9 cellular contexts compared by ENCODE assay signal in the genomic region with DNA sequence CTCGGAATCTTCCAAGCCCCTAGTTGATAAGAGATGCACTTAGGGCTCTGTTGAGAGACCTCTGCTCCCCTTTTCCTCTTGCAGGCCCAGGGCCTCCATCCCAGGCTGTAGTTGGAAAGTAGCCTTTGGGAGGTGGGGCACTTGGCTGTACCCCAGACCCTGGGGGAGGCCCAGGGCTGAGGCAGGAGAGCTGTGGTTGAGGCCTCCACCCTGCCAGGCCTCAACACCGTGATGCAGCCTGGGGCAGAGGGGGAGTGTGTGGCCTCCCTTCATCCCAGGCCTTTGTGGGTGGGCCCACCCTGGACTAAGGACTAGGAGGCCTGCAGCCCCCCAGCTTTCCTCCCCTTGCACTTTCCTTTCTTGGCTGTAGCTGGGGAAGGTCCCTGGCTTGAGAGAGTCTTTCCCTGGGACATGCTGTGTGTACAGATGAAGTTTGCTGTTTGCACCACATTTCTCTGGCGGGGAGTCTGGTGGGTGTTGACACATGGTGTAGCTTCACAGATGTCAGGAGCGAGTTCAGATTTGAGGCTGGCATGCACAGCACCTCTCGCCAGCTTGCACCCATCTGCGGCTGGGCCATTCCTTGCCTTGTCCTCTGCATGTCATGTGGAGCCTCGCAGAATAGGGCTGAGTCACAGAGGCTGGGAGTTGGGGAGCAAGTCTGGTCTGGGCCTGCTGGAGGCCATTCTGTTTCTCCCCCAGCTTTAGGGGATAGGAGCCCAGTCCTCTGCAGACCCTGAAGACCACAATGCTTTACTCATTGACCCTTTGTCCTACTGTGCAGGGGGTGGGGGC. TPM values are rescaled to one million over a fixed set of nuclear protein-coding genes. Genes with fewer than 3 reads are reported as not detected.
DNase-seq lines count a peak whose midpoint lies in the region; ATAC-seq and TF ChIP-seq lines count a peak whose summit lies in the region.
"Had no signal": no experiment of that assay in that cellular context is flagged by ENCODE, and none has a peak within 500 bp of the region (broad histone marks: within the 10 kb centered on the region; RNA-seq: fewer than 3 reads in every experiment).

No MANE protein-coding gene starts in this region.

- no peak for TF ChIP-seq CTCF in adrenal gland (IDR thresholded peaks at IDR 0.05)
- TF ChIP-seq CTCF in transverse colon (IDR thresholded peaks at IDR 0.05): no peak
- TF ChIP-seq CTCF in lower leg skin (IDR thresholded peaks at IDR 0.05): no peak

- no peak for TF ChIP-seq POLR2A in adrenal gland (IDR thresholded peaks at IDR 0.05)
- no peak for TF ChIP-seq POLR2A in transverse colon (IDR thresholded peaks at IDR 0.05)
- no peak for TF ChIP-seq POLR2A in lower leg skin (IDR thresholded peaks at IDR 0.05)

- peaks cover 0 to 72% of the 10 kb centered on the region in 2 donors for H3K36me3 ChIP-seq in adrenal gland (replicated peaks in 1 of 2)
- peaks cover 0 to 5% (median 0%) of the 10 kb centered on the region in 4 donors for H3K36me3 ChIP-seq in transverse colon

- peaks cover 52% of the 10 kb centered on the region for H3K4me1 Mint-ChIP-seq in activated T-cell treated with anti-CD3 and anti-CD28 coated beads, Interleukin-2, amount 50 U/mL, for 24 hours (ENCODE audit: low read depth)
- H3K4me1 Mint-ChIP-seq in activated T-cell treated with anti-CD3 and anti-CD28 coated beads, Interleukin-2, amount 50 U/mL, for 4 hours (ENCODE audit: low read depth): peaks cover 61% of the 10 kb centered on the region
- peaks cover 49% of the 10 kb centered on the region for H3K4me1 Mint-ChIP-seq in memory B cell

- peak overlapping the region; percentile 63 for H3K27ac Mint-ChIP-seq in activated T-cell treated with anti-CD3 and anti-CD28 coated beads, Interleukin-2, amount 50 U/mL, for 24 hours
- peak overlapping the region; percentile 38 for H3K27ac Mint-ChIP-seq in memory B cell

- WGBS in adrenal gland, 4 donors: 59 to 71% (median 64%) methylated on average over 2 to 7 of the region's 7 CpGs
- WGBS in transverse colon (ENCODE audit: low coverage in 1 of 2), 2 donors: 87% methylated on average over 6 of the region's 7 CpGs; no CpG with 5 or more reads in 1 of the 2 donors
- 36 to 50% methylated on average over 7 of the region's 7 CpGs for WGBS in lower leg skin, 2 donors

- H3K4me3 Mint-ChIP-seq in activated T-cell treated with anti-CD3 and anti-CD28 coated beads, Interleukin-2, amount 50 U/mL, for 24 hours: no peak overlapping the region
- no peak overlapping the region for H3K4me3 Mint-ChIP-seq in activated T-cell treated with anti-CD3 and anti-CD28 coated beads, Interleukin-2, amount 50 U/mL, for 4 hours
- no peak overlapping the region for H3K4me3 Mint-ChIP-seq in memory B cell

- H3K9me3 ChIP-seq in adrenal gland (replicated peaks in 1 of 3) (no peaks in the 10 kb centered on the region), transverse colon (no peaks in the 10 kb centered on the region)

- in situ Hi-C loops in transverse colon (cut with MboI; ENCODE audit: low pct_ligation_motif_present in 1 of 4, low pct_unique_long_range_greater_than_20kb in 1 of 4, low sequenced_read_pairs in 3 of 4): no loop called here

- H3K4me1 ChIP-seq in adrenal gland (replicated peaks in 1 of 2): peaks cover 29 to 94% of the 10 kb centered on the region in 2 donors
- peaks cover 46 to 79% (median 60%) of the 10 kb centered on the region in 4 donors for H3K4me1 ChIP-seq in transverse colon

- TF ChIP-seq EP300 in transverse colon (IDR thresholded peaks at IDR 0.05; ENCODE audit: low read depth): no peak

- peaks cover 89% of the 10 kb centered on the region for H3K36me3 Mint-ChIP-seq in activated T-cell treated with anti-CD3 and anti-CD28 coated beads, Interleukin-2, amount 50 U/mL, for 24 hours (ENCODE audit: low read depth)
- H3K36me3 Mint-ChIP-seq in activated T-cell treated with anti-CD3 and anti-CD28 coated beads, Interleukin-2, amount 50 U/mL, for 4 hours (ENCODE audit: insufficient read depth): peaks cover 13% of the 10 kb centered on the region
- peaks cover 38% of the 10 kb centered on the region for H3K36me3 Mint-ChIP-seq in memory B cell

- no peak for DNase-seq in activated T-cell treated with anti-CD3 and anti-CD28 coated beads, Interleukin-2, amount 50 U/mL, for 24 hours
- DNase-seq in activated T-cell treated with anti-CD3 and anti-CD28 coated beads, Interleukin-2, amount 50 U/mL, for 4 hours: no peak
- peak in 2 of 7 donors; percentile 51 to 57 for DNase-seq in adrenal gland
- DNase-seq in memory B cell (ENCODE audit: low spot score in 2 of 2): no peak
- DNase-seq in transverse colon: no peak
- no peak for DNase-seq in lower leg skin (ENCODE audit: low spot score in 2 of 2)
- no peak for DNase-seq in cortex of kidney (lab: John Stamatoyannopoulos, UW)

- peak overlapping the region in 4 of 5 donors; percentile 1 to 90 (median 78) for H3K27ac ChIP-seq in adrenal gland
- H3K27ac ChIP-seq in transverse colon: peak overlapping the region; percentile 78 to 86 (median 84)

- H3K4me3 ChIP-seq in adrenal gland (no peak overlapping the region), transverse colon (no peak overlapping the region), lower leg skin (ENCODE audit: low read depth, poor library complexity, severe bottlenecking) (no peak overlapping the region)

- intact Hi-C loops in adrenal gland (cut with DNase I): no loop called here
- intact Hi-C loops in transverse colon (cut with DNase I; ENCODE audit: low total_unique reads): no loop called here
- intact Hi-C loops in lower leg skin (cut with DNase I; ENCODE audit: low total_unique reads): no loop called here

- H3K27me3 Mint-ChIP-seq in activated T-cell treated with anti-CD3 and anti-CD28 coated beads, Interleukin-2, amount 50 U/mL, for 24 hours: no peaks in the 10 kb centered on the region
- no peaks in the 10 kb centered on the region for H3K27me3 Mint-ChIP-seq in activated T-cell treated with anti-CD3 and anti-CD28 coated beads, Interleukin-2, amount 50 U/mL, for 4 hours (ENCODE audit: low read depth)
- no peaks in the 10 kb centered on the region for H3K27me3 Mint-ChIP-seq in memory B cell

- H3K9me3 Mint-ChIP-seq in activated T-cell treated with anti-CD3 and anti-CD28 coated beads, Interleukin-2, amount 50 U/mL, for 24 hours: no peaks in the 10 kb centered on the region
- no peaks in the 10 kb centered on the region for H3K9me3 Mint-ChIP-seq in activated T-cell treated with anti-CD3 and anti-CD28 coated beads, Interleukin-2, amount 50 U/mL, for 4 hours
- H3K9me3 Mint-ChIP-seq in memory B cell: no peaks in the 10 kb centered on the region

- no peak for ATAC-seq in activated T-cell treated with anti-CD3 and anti-CD28 coated beads, Interleukin-2, amount 50 U/mL, for 4 hours
- ATAC-seq in memory B cell (ENCODE audit: low read depth): no peak
- no peak for ATAC-seq in HG02588 (IDR thresholded peaks at IDR 0.05; ENCODE audit: unreplicated experiment)
- ATAC-seq: HCT116 had no signal

- no peaks in the 10 kb centered on the region for H3K27me3 ChIP-seq in adrenal gland
- no peaks in the 10 kb centered on the region for H3K27me3 ChIP-seq in transverse colon

RNA-seq across cellular contexts. Expression of a gene that starts 13.7 kb away (rescaled TPM):
- 10 to 100 TPM in 2 of 3 donors, 1 to 10 TPM in 1; 9.3 to 14.2 (median 13.0) TPM for total RNA-seq in activated T-cell treated with anti-CD3 and anti-CD28 coated beads, Interleukin-2, amount 50 U/mL, for 4 hours
- total RNA-seq in adrenal gland: 10 to 100 TPM; 31.3 to 62.9 (median 50.3) TPM
- 10 to 100 TPM; 20.4 to 49.3 (median 33.7) TPM for polyA plus RNA-seq in adrenal gland
- 10 to 100 TPM in 2 of 4 donors, 1 to 10 TPM in 2; 4.6 to 12.3 (median 9.8) TPM for total RNA-seq in transverse colon
- 10 to 100 TPM in 1 of 4 donors, 1 to 10 TPM in 3; 5.7 to 15.6 (median 7.3) TPM for total RNA-seq in lower leg skin

RNA-seq across cellular contexts. Expression of a gene that starts 30.0 kb away (rescaled TPM):
- total RNA-seq in activated T-cell treated with anti-CD3 and anti-CD28 coated beads, Interleukin-2, amount 50 U/mL, for 4 hours: 1 to 10 TPM; 1.5 to 2.2 (median 1.6) TPM
- total RNA-seq in adrenal gland: 1 to 10 TPM in 5 of 8 donors, under 1 TPM in 3; 0.26 to 3.8 (median 1.7) TPM
- 1 to 10 TPM in 2 of 3 donors, under 1 TPM in 1; 0.33 to 6.0 (median 3.0) TPM for polyA plus RNA-seq in adrenal gland
- 10 to 100 TPM in 1 of 4 donors, 1 to 10 TPM in 3; 1.1 to 49.8 (median 2.3) TPM for total RNA-seq in transverse colon
- 1 to 10 TPM in 3 of 4 donors, under 1 TPM in 1; 0.25 to 2.5 (median 1.7) TPM for total RNA-seq in lower leg skin

RNA-seq across cellular contexts. Expression of a gene that starts 56.3 kb away (rescaled TPM):
- total RNA-seq in activated T-cell treated with anti-CD3 and anti-CD28 coated beads, Interleukin-2, amount 50 U/mL, for 4 hours: 1 to 10 TPM in 2 of 3 donors, under 1 TPM in 1; 0.63 to 2.4 (median 1.4) TPM
- total RNA-seq in adrenal gland: 10 to 100 TPM; 17.2 to 41.7 (median 31.3) TPM
- 10 to 100 TPM; 13.0 to 29.7 (median 23.0) TPM for polyA plus RNA-seq in adrenal gland
- total RNA-seq in transverse colon: 1 to 10 TPM in 3 of 4 donors, under 1 TPM in 1; 0.82 to 7.1 (median 3.2) TPM
- total RNA-seq in lower leg skin: 1 to 10 TPM; 1.3 to 2.8 (median 1.7) TPM
